11 cellular contexts compared by ENCODE assay signal in genomic region chr18:11570770-11571169, GRCh38. TPM values are rescaled to one million over a fixed set of nuclear protein-coding genes. Genes with fewer than 3 reads are reported as not detected.
A peak's percentile ranks its signal among the peaks of the same experiment; 100 is the strongest.
DNase-seq lines count a peak whose midpoint lies in the region; ATAC-seq, FAIRE-seq and TF ChIP-seq lines count a peak whose summit lies in the region.
"Had no signal": no experiment of that assay in that cellular context is flagged by ENCODE, and none has a peak within 500 bp of the region (broad histone marks: within the 10 kb centered on the region; RNA-seq: fewer than 3 reads in every experiment).

No MANE protein-coding gene starts in this region.

- no peak for TF ChIP-seq POLR2A in HCT116 (IDR thresholded peaks at IDR 0.05; ENCODE audit: borderline replicate concordance, extremely low read depth, insufficient read depth, insufficient read length)

- no peaks in the 10 kb centered on the region for H3K9me3 ChIP-seq in HCT116 (ENCODE audit: control insufficient read depth in 1 of 2, insufficient read depth in 1 of 2, low read depth in 1 of 2, low read length in 2 of 2)

- POLR2A ChIA-PET in HCT116 (lab: Charles Lee) = no interaction called here

- peak; percentile 38 for TF ChIP-seq RAD21 in HCT116 (IDR thresholded peaks at IDR 0.05; ENCODE audit: low read depth)

- peak; percentile 50; the same call in 1 of the 2 replicates for ATAC-seq in HCT116
- no peak for ATAC-seq in HG02571 (IDR thresholded peaks at IDR 0.05; ENCODE audit: unreplicated experiment)

- no peak for FAIRE-seq in D721Med (lab: Jason Lieb, UNC)

- no peak overlapping the region for H3K4ac ChIP-seq in mesendoderm (ENCODE audit: low read depth, low read length)

- no peak for DNase-seq in D721Med (ENCODE audit: insufficient read length, low spot score)
- no peak for DNase-seq in HCT116 (ENCODE audit: low read depth, low spot score)
- DNase-seq in kidney tubule cell (ENCODE audit: low spot score) = peak; percentile 9
- no peak for DNase-seq in HuH-7 (ENCODE audit: low spot score)
- no peak for DNase-seq in mesendoderm
- DNase-seq: cerebellar nuclear complex; stimulated activated CD4-positive, alpha-beta T cell treated with anti-CD3 and anti-CD28 coated beads, Interleukin-1b, Interleukin-23, amount 100 ng/mL, for 48 hours had no signal

- no peak overlapping the region for H2BK120ac ChIP-seq in mesendoderm (ENCODE audit: low read depth, low read length)

- peak; percentile 26 for TF ChIP-seq CTCF in D721Med (IDR thresholded peaks at IDR 0.05; ENCODE audit: insufficient read depth, missing control alignments)
- TF ChIP-seq CTCF in HCT116 (IDR thresholded peaks at IDR 0.05 in 2 of 3, conservative IDR thresholded peaks at IDR 0.05 in 1 of 3; ENCODE audit: borderline replicate concordance in 1 of 3, insufficient read depth in 1 of 3, low read depth in 2 of 3, low read length in 2 of 3) = peak in 2 of 3 experiments; percentile 17 to 52; a peak in 3 of 6 replicates
- peak; percentile 16; the same call in 1 of the 2 replicates for TF ChIP-seq CTCF in VCaP (conservative IDR thresholded peaks at IDR 0.05)

- no peaks in the 10 kb centered on the region for H3K36me3 ChIP-seq in HCT116 (ENCODE audit: control insufficient read depth in 1 of 2, insufficient read depth in 2 of 2, low read length in 2 of 2)
- no peaks in the 10 kb centered on the region for H3K36me3 ChIP-seq in mesendoderm (ENCODE audit: control insufficient read depth, insufficient read depth, low read length)

- CTCF ChIA-PET in HCT116 (lab: Charles Lee) = interaction anchor here (1.2 kb wide), 1 partner anchor 58 kb away, joined by 4 read pairs; no protein-coding TSS in a partner anchor

- H2AK5ac ChIP-seq in mesendoderm (ENCODE audit: low read length) = no peak overlapping the region

- RAD21 ChIA-PET in HCT116 (lab: Charles Lee; ENCODE audit: low non-redundant PET in 1 of 2, low total read pairs in 2 of 2, uncharacterized antibody in 2 of 2, unreplicated experiment in 2 of 2) = no interaction called here

- H4K8ac ChIP-seq in mesendoderm (ENCODE audit: low read depth, low read length) = no peak overlapping the region

- WGBS in mesendoderm (ENCODE audit: extremely low coverage, insufficient coverage, low lambda C conversion rate) = no CpG with 5 or more reads among the region's 6 CpGs

- no peak overlapping the region for H3K18ac ChIP-seq in mesendoderm (ENCODE audit: low read length)

- H4K5ac ChIP-seq in mesendoderm (ENCODE audit: low read length) = no peak overlapping the region

- H3K4me2 ChIP-seq in HCT116 (ENCODE audit: low read length) (no peak overlapping the region), mesendoderm (ENCODE audit: low read length) (no peak overlapping the region)

- H3K27ac ChIP-seq in HCT116 (ENCODE audit: low read depth, low read length) = no peak overlapping the region
- H3K27ac ChIP-seq in VCaP = no peak overlapping the region
- H3K27ac ChIP-seq in mesendoderm (ENCODE audit: low read depth, low read length) = no peak overlapping the region

- H3K79me2 ChIP-seq in HCT116 (ENCODE audit: insufficient read depth, low read length) (no peaks in the 10 kb centered on the region), mesendoderm (ENCODE audit: control insufficient read depth, insufficient read depth, low read length) (no peaks in the 10 kb centered on the region)

- H3K9ac ChIP-seq in HCT116 (ENCODE audit: low read length) = no peak overlapping the region
- H3K9ac ChIP-seq in mesendoderm (ENCODE audit: low read length) = no peak overlapping the region

- BruUV-seq in HCT116 (replicated peaks; lab: Mats Ljungman, UMichigan) = no TSS peak

- no peaks in the 10 kb centered on the region for H3K4me1 ChIP-seq in HCT116 (ENCODE audit: control insufficient read depth in 1 of 2, insufficient read depth in 2 of 2, low read length in 2 of 2)
- no peaks in the 10 kb centered on the region for H3K4me1 ChIP-seq in mesendoderm (ENCODE audit: control insufficient read depth, low read depth, low read length)

- no peaks in the 10 kb centered on the region for H3K79me1 ChIP-seq in mesendoderm (ENCODE audit: low read length)

- no peaks in the 10 kb centered on the region for H3K9me2 ChIP-seq in HCT116 (ENCODE audit: insufficient read depth)

- intact Hi-C loops in HCT116 (cut with micrococcal nuclease) = loop anchor here (10.0 kb wide), 1 partner anchor 56 kb away; no protein-coding TSS in a partner anchor

- H4K20me1 ChIP-seq in HCT116 (ENCODE audit: insufficient read depth) = no peaks in the 10 kb centered on the region

- no peak overlapping the region for H2BK15ac ChIP-seq in mesendoderm (replicated peaks; ENCODE audit: low read depth)

- H2AFZ ChIP-seq in HCT116 (ENCODE audit: low read depth, low read length, poor library complexity, severe bottlenecking) = no peak overlapping the region

- H3K27me3 ChIP-seq in HCT116 (ENCODE audit: insufficient read depth, low read length) (peaks cover 49% of the 10 kb centered on the region), mesendoderm (ENCODE audit: insufficient read depth, low read length, poor library complexity) (no peaks in the 10 kb centered on the region)

- H2BK5ac ChIP-seq in mesendoderm (ENCODE audit: low read length) = no peak overlapping the region

- H3K4me3 ChIP-seq in HCT116 (replicated peaks in 1 of 2; ENCODE audit: low read depth in 1 of 2, low read length in 2 of 2) (no peak overlapping the region), mesendoderm (ENCODE audit: low read length) (no peak overlapping the region)

- H3K23ac ChIP-seq in mesendoderm (ENCODE audit: low read length) = no peak overlapping the region

- no peak overlapping the region for H3K56ac ChIP-seq in mesendoderm (ENCODE audit: low read length)

TF ChIP-seq in HCT116, 20 proteins besides CTCF, POLR2A, EP300 and RAD21:
- TF ChIP-seq, protein P1, sequence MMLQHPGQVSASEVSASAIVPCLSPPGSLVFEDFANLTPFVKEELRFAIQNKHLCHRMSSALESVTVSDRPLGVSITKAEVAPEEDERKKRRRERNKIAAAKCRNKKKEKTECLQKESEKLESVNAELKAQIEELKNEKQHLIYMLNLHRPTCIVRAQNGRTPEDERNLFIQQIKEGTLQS (IDR thresholded peaks at IDR 0.05) = no peak
- TF ChIP-seq JUND (IDR thresholded peaks at IDR 0.05) (no peak), SIN3A (IDR thresholded peaks at IDR 0.05; ENCODE audit: low read depth) (no peak), EGR1 (IDR thresholded peaks at IDR 0.05; ENCODE audit: low read depth) (no peak)

RNA-seq across cellular contexts. Expression of gene SLC35G4, which starts 38.6 kb away (rescaled TPM):
- total RNA-seq in HCT116 (2021; ENCODE audit: unreplicated experiment) = not detected
- not detected in 2 replicates for polyA plus RNA-seq in HCT116 (2012)
- polyA plus RNA-seq in mesendoderm (2013, experiment 1 of 2) = not detected
- not detected for polyA plus RNA-seq in mesendoderm (2013, experiment 2 of 2)
- total RNA-seq: H7 had no signal
- polyA plus RNA-seq: neural cell had no signal
